In genomic region chr14:72599579-72600470, GRCh38 we compare ENCODE assay signal across 18 cellular contexts.
DNase-seq lines count a peak whose midpoint lies in the region; ATAC-seq and TF ChIP-seq lines count a peak whose summit lies in the region.
"Had no signal": no experiment of that assay in that cellular context is flagged by ENCODE, and none has a peak within 500 bp of the region (broad histone marks: within the 10 kb centered on the region; RNA-seq: fewer than 3 reads in every experiment).

No MANE protein-coding gene starts in this region.

- no peak for TF ChIP-seq CTCF in right atrium auricular region (IDR thresholded peaks at IDR 0.05)
- TF ChIP-seq CTCF in WERI-Rb-1 (IDR thresholded peaks at IDR 0.05; ENCODE audit: low read depth, low read length), result no peak
- no peak for TF ChIP-seq CTCF in activated CD8-positive, alpha-beta T cell treated with anti-CD3 and anti-CD28 coated beads for 36 hours (IDR thresholded peaks at IDR 0.05)

- H2BK120ac ChIP-seq in mesendoderm (ENCODE audit: low read depth, low read length), result no peak overlapping the region

- DNase-seq in left ventricle myocardium superior, result no peak
- DNase-seq in right atrium auricular region (ENCODE audit: low spot score), result no peak
- DNase-seq in WERI-Rb-1, result no peak
- DNase-seq in mesendoderm, result peak; percentile 68
- DNase-seq in activated CD8-positive, alpha-beta T cell treated with anti-CD3 and anti-CD28 coated beads for 36 hours, result no peak
- no peak for DNase-seq in stimulated activated CD4-positive, alpha-beta T cell treated with anti-CD3 and anti-CD28 coated beads, Interleukin-4, amount 100 ng/mL, for 24 hours
- DNase-seq: activated CD8-positive, alpha-beta T cell treated with anti-CD3 and anti-CD28 coated beads, Interleukin-2, amount 10 ng/mL, durations not matched to agents 7 days and 5 days; CD8-positive, alpha-beta T cell; GOT3; left ventricle myocardium inferior; naive thymus-derived CD4-positive, alpha-beta T cell; NCI-H1694 treated with DMSO at 0.1 percent for 48 hours; NCI-H446; stimulated activated naive CD8-positive, alpha-beta T cell treated with anti-CD3 and anti-CD28 coated beads, Interleukin-15, amount 100 ng/mL, for 72 hours had no signal

- H3K9me3 ChIP-seq in right atrium auricular region (no peaks in the 10 kb centered on the region), WERI-Rb-1 (ENCODE audit: severe bottlenecking) (no peaks in the 10 kb centered on the region)
- H3K9me3 ChIP-seq: adrenal gland, left ventricle myocardium inferior had no signal

- H3K4me2 ChIP-seq in mesendoderm (ENCODE audit: low read length), result no peak overlapping the region

- no peak overlapping the region for H4K8ac ChIP-seq in mesendoderm (ENCODE audit: low read depth, low read length)

- no peak overlapping the region for H3K27ac Mint-ChIP-seq in activated CD8-positive, alpha-beta T cell treated with anti-CD3 and anti-CD28 coated beads for 36 hours
- H3K27ac Mint-ChIP-seq: activated CD8-positive, alpha-beta T cell treated with anti-CD3 and anti-CD28 coated beads, Interleukin-2, amount 10 ng/mL, durations not matched to agents 7 days and 5 days; activated T-helper 1 cell treated with anti-CD3 and anti-CD28 coated beads, Interleukin-12 subunit alpha, Interleukin-12 subunit beta, Interleukin-2, Interleukin-4 antibody, amounts not matched to agents 30 ng/mL and 10 ng/mL and 1 ng/mL, durations not matched to agents 14 hours and 24 hours and 36 hours; CD8-positive, alpha-beta T cell had no signal

- no peak overlapping the region for H3K4me3 Mint-ChIP-seq in activated CD8-positive, alpha-beta T cell treated with anti-CD3 and anti-CD28 coated beads for 36 hours
- H3K4me3 Mint-ChIP-seq: activated CD8-positive, alpha-beta T cell treated with anti-CD3 and anti-CD28 coated beads, Interleukin-2, amount 10 ng/mL, durations not matched to agents 7 days and 5 days; activated T-helper 1 cell treated with anti-CD3 and anti-CD28 coated beads, Interleukin-12 subunit alpha, Interleukin-12 subunit beta, Interleukin-2, Interleukin-4 antibody, amounts not matched to agents 30 ng/mL and 10 ng/mL and 1 ng/mL, durations not matched to agents 14 hours and 24 hours and 36 hours; CD8-positive, alpha-beta T cell; naive thymus-derived CD4-positive, alpha-beta T cell; stimulated activated naive CD8-positive, alpha-beta T cell treated with anti-CD3 and anti-CD28 coated beads, Interleukin-15, amount 100 ng/mL, for 72 hours had no signal

- H2BK15ac ChIP-seq in mesendoderm (replicated peaks; ENCODE audit: low read depth), result no peak overlapping the region

- H3K4me3 ChIP-seq in right atrium auricular region (no peak overlapping the region), WERI-Rb-1 (ENCODE audit: low read depth, low read length) (no peak overlapping the region), mesendoderm (ENCODE audit: low read length) (no peak overlapping the region)
- H3K4me3 ChIP-seq: adrenal gland, left ventricle myocardium inferior had no signal

- no peaks in the 10 kb centered on the region for H3K79me2 ChIP-seq in mesendoderm (ENCODE audit: control insufficient read depth, insufficient read depth, low read length)

- no peaks in the 10 kb centered on the region for H3K27me3 ChIP-seq in right atrium auricular region
- H3K27me3 ChIP-seq in WERI-Rb-1 (ENCODE audit: insufficient read depth, low read depth, severe bottlenecking), result no peaks in the 10 kb centered on the region
- H3K27me3 ChIP-seq in mesendoderm (ENCODE audit: insufficient read depth, low read length, poor library complexity), result no peaks in the 10 kb centered on the region
- H3K27me3 ChIP-seq: adrenal gland had no signal

- no peaks in the 10 kb centered on the region for H3K4me1 ChIP-seq in right atrium auricular region
- peaks cover 9% of the 10 kb centered on the region for H3K4me1 ChIP-seq in mesendoderm (ENCODE audit: control insufficient read depth, low read depth, low read length)
- H3K4me1 ChIP-seq: adrenal gland, left ventricle myocardium inferior had no signal

- H3K9ac ChIP-seq in mesendoderm (ENCODE audit: low read length), result no peak overlapping the region

- H3K56ac ChIP-seq in mesendoderm (ENCODE audit: low read length), result peak overlapping the region; percentile 82

- no CpG with 5 or more reads among the region's 16 CpGs for WGBS in mesendoderm (ENCODE audit: extremely low coverage, insufficient coverage, low lambda C conversion rate)

- H3K36me3 Mint-ChIP-seq in activated CD8-positive, alpha-beta T cell treated with anti-CD3 and anti-CD28 coated beads for 36 hours (ENCODE audit: low read depth), result no peaks in the 10 kb centered on the region
- H3K36me3 Mint-ChIP-seq: CD8-positive, alpha-beta T cell had no signal

- no peaks in the 10 kb centered on the region for H3K9me3 Mint-ChIP-seq in activated CD8-positive, alpha-beta T cell treated with anti-CD3 and anti-CD28 coated beads for 36 hours
- H3K9me3 Mint-ChIP-seq: activated T-helper 1 cell treated with anti-CD3 and anti-CD28 coated beads, Interleukin-12 subunit alpha, Interleukin-12 subunit beta, Interleukin-2, Interleukin-4 antibody, amounts not matched to agents 30 ng/mL and 10 ng/mL and 1 ng/mL, durations not matched to agents 14 hours and 24 hours and 36 hours; CD8-positive, alpha-beta T cell; stimulated activated naive CD8-positive, alpha-beta T cell treated with anti-CD3 and anti-CD28 coated beads, Interleukin-15, amount 100 ng/mL, for 72 hours had no signal

- peaks cover 9% of the 10 kb centered on the region for H3K4me1 Mint-ChIP-seq in activated CD8-positive, alpha-beta T cell treated with anti-CD3 and anti-CD28 coated beads for 36 hours (ENCODE audit: low read depth)

- no peak overlapping the region for H2BK5ac ChIP-seq in mesendoderm (ENCODE audit: low read length)

- no peaks in the 10 kb centered on the region for H3K79me1 ChIP-seq in mesendoderm (ENCODE audit: low read length)

- H3K18ac ChIP-seq in mesendoderm (ENCODE audit: low read length), result peak overlapping the region; percentile 4

- H3K27ac ChIP-seq in right atrium auricular region (no peak overlapping the region), WERI-Rb-1 (peak overlapping the region; percentile 21; the same call in 1 of the 2 replicates), mesendoderm (ENCODE audit: low read depth, low read length) (no peak overlapping the region)
- H3K27ac ChIP-seq: adrenal gland, left ventricle myocardium inferior had no signal

- H3K4ac ChIP-seq in mesendoderm (ENCODE audit: low read depth, low read length), result no peak overlapping the region

- POLR2A ChIA-PET in activated CD8-positive, alpha-beta T cell treated with anti-CD3 and anti-CD28 coated beads for 36 hours (lab: Charles Lee), result interaction anchor here (0.9 kb wide), 1 partner anchor 78 kb away, joined by 3 read pairs; no protein-coding TSS in a partner anchor

- H4K5ac ChIP-seq in mesendoderm (ENCODE audit: low read length), result no peak overlapping the region

- H3K36me3 ChIP-seq in right atrium auricular region, result no peaks in the 10 kb centered on the region
- no peaks in the 10 kb centered on the region for H3K36me3 ChIP-seq in WERI-Rb-1
- H3K36me3 ChIP-seq in mesendoderm (ENCODE audit: control insufficient read depth, insufficient read depth, low read length), result no peaks in the 10 kb centered on the region
- H3K36me3 ChIP-seq: adrenal gland, left ventricle myocardium inferior had no signal

- ATAC-seq in left ventricle myocardium superior, result peak; percentile 20
- no peak for ATAC-seq in activated CD8-positive, alpha-beta T cell treated with anti-CD3 and anti-CD28 coated beads for 36 hours
- ATAC-seq in GM18868 (IDR thresholded peaks at IDR 0.05; ENCODE audit: unreplicated experiment), result no peak
- ATAC-seq in HG03196 (IDR thresholded peaks at IDR 0.05; ENCODE audit: unreplicated experiment), result no peak
- ATAC-seq: activated CD8-positive, alpha-beta T cell treated with anti-CD3 and anti-CD28 coated beads, Interleukin-2, amount 10 ng/mL, durations not matched to agents 7 days and 5 days; CD8-positive, alpha-beta T cell; naive thymus-derived CD4-positive, alpha-beta T cell; stimulated activated naive CD8-positive, alpha-beta T cell treated with anti-CD3 and anti-CD28 coated beads, Interleukin-15, amount 100 ng/mL, for 72 hours had no signal

- peaks cover 27% of the 10 kb centered on the region for H3K27me3 Mint-ChIP-seq in activated CD8-positive, alpha-beta T cell treated with anti-CD3 and anti-CD28 coated beads for 36 hours

- peak overlapping the region; percentile 69 for H2AK5ac ChIP-seq in mesendoderm (ENCODE audit: low read length)

- H3K23ac ChIP-seq in mesendoderm (ENCODE audit: low read length), result no peak overlapping the region

- CTCF ChIA-PET in activated CD8-positive, alpha-beta T cell treated with anti-CD3 and anti-CD28 coated beads for 36 hours (lab: Charles Lee), result no interaction called here

- intact Hi-C loops in left ventricle myocardium superior (cut with micrococcal nuclease), result no loop called here
- intact Hi-C loops in activated CD8-positive, alpha-beta T cell treated with anti-CD3 and anti-CD28 coated beads for 36 hours (cut with micrococcal nuclease), result no loop called here
